ENCODE assay signal across 8 cellular contexts in genomic region chr10:124744047-124744687, GRCh38. TPM values are rescaled to one million over a fixed set of nuclear protein-coding genes. Genes with fewer than 3 reads are reported as not detected.
DNase-seq lines count a peak whose midpoint lies in the region; ATAC-seq and TF ChIP-seq lines count a peak whose summit lies in the region.

FAM53B (minus strand) TSS chr10:124744378; CDS start chr10:124706713, 37,665 bp downstream.

- DNase-seq in NCI-H1694 treated with DMSO at 0.1 percent for 48 hours (lab: John Stamatoyannopoulos, UW) = peak; percentile 12
- no peak for DNase-seq in NCI-H1694 (lab: John Stamatoyannopoulos, UW)
- peak; percentile 70 for DNase-seq in NCI-H146 (lab: John Stamatoyannopoulos, UW)
- peak; percentile 85 for DNase-seq in activated B cell treated with CpG ODN at 0.5 μM for 24 hours
- peak in 50 of 61 donors; percentile 40 to 87 (median 74) for DNase-seq in caudate nucleus (lab: John Stamatoyannopoulos, UW)
- peak; percentile 82 for DNase-seq in iris pigment epithelial cell (ENCODE audit: low read depth)
- DNase-seq in spleen = peak; percentile 96

- peak within 1 kb of the TSS; percentile 97 for H3K4me3 Mint-ChIP-seq in activated B cell treated with CpG ODN at 0.5 μM for 24 hours

- H3K27ac ChIP-seq in caudate nucleus (ENCODE audit: low read depth, low read length) (peak within 1 kb of the TSS; percentile 95), spleen (peak within 1 kb of the TSS; percentile 73 to 95 (median 90))

- peak within 1 kb of the TSS; percentile 75 to 89 (median 84) for H3K4me3 ChIP-seq in spleen

- TF ChIP-seq CTCF in activated B cell treated with CpG ODN at 0.5 μM for 24 hours (IDR thresholded peaks at IDR 0.05) (no peak), spleen (IDR thresholded peaks at IDR 0.05 in 8 of 11, conservative IDR thresholded peaks at IDR 0.05 in 3 of 11) (peak in 1 of 11 experiments; percentile 42)

- 0 to 1% (median 0%) methylated on average over 29 to 105 of the region's 105 CpGs for WGBS in spleen, 5 donors

- TF ChIP-seq POLR2A in spleen (IDR thresholded peaks at IDR 0.05) = no peak

- H3K4me1 ChIP-seq in spleen = peaks cover 35 to 69% (median 53%) of the 10 kb centered on the region in 6 donors

- no peaks in the 10 kb centered on the region for H3K27me3 ChIP-seq in spleen (replicated peaks in 1 of 7)

- intact Hi-C loops in activated B cell treated with CpG ODN at 0.5 μM for 24 hours (cut with micrococcal nuclease) (loop anchor here (1.0 to 2.0 kb wide), 4 partner anchors 47 to 355 kb away; partner anchors contain the start of gene EEF1AKMT2), spleen (cut with DNase I; ENCODE audit: low total_unique reads) (loop anchor here (5.0 to 10.0 kb wide), 2 partner anchors 99 to 212 kb away; no protein-coding TSS in a partner anchor)

- no peaks in the 10 kb centered on the region for H3K27me3 Mint-ChIP-seq in activated B cell treated with CpG ODN at 0.5 μM for 24 hours

- peak within 1 kb of the TSS; percentile 97 for H3K27ac Mint-ChIP-seq in activated B cell treated with CpG ODN at 0.5 μM for 24 hours

- CTCF ChIA-PET in activated B cell treated with CpG ODN at 0.5 μM for 24 hours (lab: Charles Lee) = interaction anchor here (1.6 to 7.8 kb wide), 5 partner anchors 25 to 749 kb away, joined by 4 to 307 read pairs (median 17); no protein-coding TSS in a partner anchor

- no peaks in the 10 kb centered on the region for H3K9me3 Mint-ChIP-seq in activated B cell treated with CpG ODN at 0.5 μM for 24 hours

- H3K9me3 ChIP-seq in spleen = no peaks in the 10 kb centered on the region

- peaks cover 12% of the 10 kb centered on the region for H3K36me3 Mint-ChIP-seq in activated B cell treated with CpG ODN at 0.5 μM for 24 hours (ENCODE audit: low read depth)

- peaks cover 52% of the 10 kb centered on the region for H3K4me1 Mint-ChIP-seq in activated B cell treated with CpG ODN at 0.5 μM for 24 hours

- POLR2A ChIA-PET in activated B cell treated with CpG ODN at 0.5 μM for 24 hours (lab: Charles Lee) = interaction anchor here (0.5 to 3.2 kb wide), 14 partner anchors 11 to 1736 kb away, joined by 3 to 51 read pairs (median 4); partner anchors contain the start of gene ABRAXAS2

- H3K36me3 ChIP-seq in spleen = peaks cover 0 to 8% (median 0%) of the 10 kb centered on the region in 6 donors

- ATAC-seq in HG02678 (IDR thresholded peaks at IDR 0.05; ENCODE audit: unreplicated experiment) (peak; percentile 68), activated B cell treated with CpG ODN at 0.5 μM for 24 hours (ENCODE audit: low read depth) (peak; percentile 69)

RNA-seq across cellular contexts. Expression of gene FAM53B, which starts in this region (rescaled TPM):
- 70.9 and 73.9 TPM in 2 replicates for total RNA-seq in activated B cell treated with CpG ODN at 0.5 μM for 24 hours
- total RNA-seq in spleen = 10 to 100 TPM; 43.8 to 94.0 (median 68.9) TPM
- polyA plus RNA-seq in spleen = 10 to 100 TPM; 13.3 to 35.2 (median 20.0) TPM
